9 cellular contexts compared by ENCODE assay signal in genomic region chr1:202210370-202210769, GRCh38. TPM values are rescaled to one million over a fixed set of nuclear protein-coding genes. Genes with fewer than 3 reads are reported as not detected.
A peak's percentile ranks its signal among the peaks of the same experiment; 100 is the strongest.
DNase-seq lines count a peak whose midpoint lies in the region; ATAC-seq, FAIRE-seq and TF ChIP-seq lines count a peak whose summit lies in the region.
"Had no signal": no experiment of that assay in that cellular context is flagged by ENCODE, and none has a peak within 500 bp of the region (broad histone marks: within the 10 kb centered on the region; RNA-seq: fewer than 3 reads in every experiment).

No MANE protein-coding gene starts in this region.

- TF ChIP-seq CTCF in D721Med (IDR thresholded peaks at IDR 0.05; ENCODE audit: insufficient read depth, missing control alignments): peak; percentile 58
- TF ChIP-seq CTCF in body of pancreas (IDR thresholded peaks at IDR 0.05): no peak

- intact Hi-C loops in body of pancreas (cut with DNase I): no loop called here

- peaks cover 3 to 10% (median 5%) of the 10 kb centered on the region in 3 donors for H3K27me3 Mint-ChIP-seq in immature natural killer cell (ENCODE audit: low read depth in 3 of 3)
- peaks cover 51% of the 10 kb centered on the region for H3K27me3 Mint-ChIP-seq in stimulated activated memory B cell treated with anti-CD40 and anti-IgM and Interleukin-4, amounts not matched to agents 10 μg/mL and 1 μg/mL and 100 μg/mL, for 72 hours

- H3K27me3 ChIP-seq in body of pancreas: peaks cover 0 to 14% of the 10 kb centered on the region in 2 donors

- TF ChIP-seq POLR2A in body of pancreas (IDR thresholded peaks at IDR 0.05): no peak

- peak overlapping the region in 4 of 6 donors; percentile 21 to 74 (median 64) for H3K27ac Mint-ChIP-seq in immature natural killer cell
- no peak overlapping the region for H3K27ac Mint-ChIP-seq in stimulated activated memory B cell treated with anti-CD40 and anti-IgM and Interleukin-4, amounts not matched to agents 10 μg/mL and 1 μg/mL and 100 μg/mL, for 72 hours

- peaks cover 7% of the 10 kb centered on the region for H3K4me1 ChIP-seq in body of pancreas

- H3K9me3 Mint-ChIP-seq in immature natural killer cell: no peaks in the 10 kb centered on the region
- H3K9me3 Mint-ChIP-seq in stimulated activated memory B cell treated with anti-CD40 and anti-IgM and Interleukin-4, amounts not matched to agents 10 μg/mL and 1 μg/mL and 100 μg/mL, for 72 hours: no peaks in the 10 kb centered on the region

- peak; percentile 95 for FAIRE-seq in D721Med (lab: Jason Lieb, UNC)

- DNase-seq in D721Med (ENCODE audit: insufficient read length, low spot score) (peak; percentile 77), NCI-H1092 (lab: John Stamatoyannopoulos, UW) (peak; percentile 60), immature natural killer cell (peak in 1 of 3 donors; percentile 17), islet precursor cell (no peak), retina (no peak), body of pancreas (no peak)
- DNase-seq: hippocampal formation had no signal

- 22 to 25% methylated on average over 5 of the region's 5 CpGs for WGBS in body of pancreas, 2 donors

- no peak overlapping the region for H3K27ac ChIP-seq in body of pancreas

- H3K4me3 ChIP-seq in body of pancreas: no peak overlapping the region

- peaks cover 17 to 51% of the 10 kb centered on the region in 2 donors for H3K4me1 Mint-ChIP-seq in immature natural killer cell
- peaks cover 6% of the 10 kb centered on the region for H3K4me1 Mint-ChIP-seq in stimulated activated memory B cell treated with anti-CD40 and anti-IgM and Interleukin-4, amounts not matched to agents 10 μg/mL and 1 μg/mL and 100 μg/mL, for 72 hours

- no peaks in the 10 kb centered on the region for H3K9me3 ChIP-seq in body of pancreas

- H3K36me3 Mint-ChIP-seq in immature natural killer cell: peaks cover 0 to 16% (median 3%) of the 10 kb centered on the region in 3 donors
- H3K36me3 Mint-ChIP-seq in stimulated activated memory B cell treated with anti-CD40 and anti-IgM and Interleukin-4, amounts not matched to agents 10 μg/mL and 1 μg/mL and 100 μg/mL, for 72 hours: no peaks in the 10 kb centered on the region

- peak; percentile 50 for ATAC-seq in SK-N-SH treated with all-trans-retinoic acid at 6 μM for 48 hours
- no peak for ATAC-seq in body of pancreas
- ATAC-seq in stimulated activated memory B cell treated with anti-CD40 and anti-IgM and Interleukin-4, amounts not matched to agents 10 μg/mL and 1 μg/mL and 100 μg/mL, for 72 hours: no peak

- H3K36me3 ChIP-seq in body of pancreas (replicated peaks in 1 of 2; ENCODE audit: insufficient read depth in 1 of 2, low read depth in 2 of 2): no peaks in the 10 kb centered on the region

- peak overlapping the region in 1 of 5 donors; percentile 31 for H3K4me3 Mint-ChIP-seq in immature natural killer cell
- no peak overlapping the region for H3K4me3 Mint-ChIP-seq in stimulated activated memory B cell treated with anti-CD40 and anti-IgM and Interleukin-4, amounts not matched to agents 10 μg/mL and 1 μg/mL and 100 μg/mL, for 72 hours

TF ChIP-seq in SK-N-SH treated with all-trans-retinoic acid at 6 μM for 48 hours, 23 proteins besides CTCF, POLR2A, EP300 and RAD21 (continues in another document):
- TF ChIP-seq ARNTL (CRISPR knock-in tag; IDR thresholded peaks at IDR 0.05; ENCODE audit: borderline replicate concordance, low read depth) (no peak), ZC3H10 (CRISPR knock-in tag; IDR thresholded peaks at IDR 0.05) (no peak), CSRNP3 (CRISPR knock-in tag; IDR thresholded peaks at IDR 0.05) (no peak), POU6F1 (CRISPR knock-in tag; IDR thresholded peaks at IDR 0.05; ENCODE audit: borderline replicate concordance, low read depth) (no peak), SNAI2 (CRISPR knock-in tag; IDR thresholded peaks at IDR 0.05) (no peak), GLIS3 (CRISPR knock-in tag; IDR thresholded peaks at IDR 0.05) (no peak), RARB (CRISPR knock-in tag; IDR thresholded peaks at IDR 0.05) (no peak), TSHZ2 (CRISPR knock-in tag; IDR thresholded peaks at IDR 0.05) (no peak), PATZ1 (CRISPR knock-in tag; IDR thresholded peaks at IDR 0.05; ENCODE audit: borderline replicate concordance) (no peak), ZFP3 (CRISPR knock-in tag; IDR thresholded peaks at IDR 0.05) (no peak), ZFP30 (CRISPR knock-in tag; IDR thresholded peaks at IDR 0.05) (no peak), BACH2 (CRISPR knock-in tag; IDR thresholded peaks at IDR 0.05; ENCODE audit: borderline replicate concordance) (no peak), ZNF70 (CRISPR knock-in tag; IDR thresholded peaks at IDR 0.05) (no peak), ESRRG (CRISPR knock-in tag; IDR thresholded peaks at IDR 0.05) (no peak)

RNA-seq across cellular contexts. Expression of gene LGR6, which starts 16.8 kb away (rescaled TPM):
- 10 to 100 TPM; 10.9 to 26.8 (median 21.1) TPM for polyA plus RNA-seq in immature natural killer cell
- total RNA-seq in body of pancreas: under 1 TPM in 1 of 2 donors, not detected in 1; 0.52 TPM

RNA-seq across cellular contexts. Expression of gene PTPN7, which starts 50.0 kb away (rescaled TPM):
- 100 to 1,000 TPM in 1 of 3 donors, 10 to 100 TPM in 2; 55.4 to 126 (median 58.4) TPM for polyA plus RNA-seq in immature natural killer cell
- 1 to 10 TPM; 1.6 to 3.6 TPM for total RNA-seq in body of pancreas

Comparison
In these comparisons a context has a peak if more than half of its experiments do, and no peak if none do; other contexts are left out.
1. DNase-seq: peak in D721Med (single experiment) and NCI-H1092 (single experiment); none in islet precursor cell (single experiment), retina (single experiment) and body of pancreas (0 of 4).